In genomic region chr13:81888855-81889254, GRCh38 we compare ENCODE assay signal across 1 cellular context.
TF ChIP-seq lines count a peak whose summit lies in the region.

No MANE protein-coding gene starts in this region.

TF ChIP-seq in H1, 55 proteins besides CTCF, POLR2A, EP300 and RAD21 (continued from another document):
- TF ChIP-seq USF2 (IDR thresholded peaks at IDR 0.05; ENCODE audit: low read length) (no peak), GTF2F1 (IDR thresholded peaks at IDR 0.05; ENCODE audit: borderline replicate concordance, low read depth, low read length) (no peak), SIN3A (conservative IDR thresholded peaks at IDR 0.05 in 1 of 2, IDR thresholded peaks at IDR 0.05 in 1 of 2; ENCODE audit: low read depth in 1 of 2, low read length in 2 of 2) (no peak), YY1 (IDR thresholded peaks at IDR 0.05; ENCODE audit: low read depth, low read length) (no peak), CHD2 (IDR thresholded peaks at IDR 0.05; ENCODE audit: low read length) (no peak), CBX5 (IDR thresholded peaks at IDR 0.05; ENCODE audit: low read depth, low read length) (no peak), TCF12 (IDR thresholded peaks at IDR 0.05; ENCODE audit: low read depth, low read length) (no peak), CHD1 (IDR thresholded peaks at IDR 0.05; ENCODE audit: low read depth, low read length) (no peak), SAP30 (IDR thresholded peaks at IDR 0.05; ENCODE audit: insufficient read depth, insufficient replicate concordance, low read length) (no peak), CEBPB (IDR thresholded peaks at IDR 0.05; ENCODE audit: low read depth, low read length) (no peak), POU5F1 (IDR thresholded peaks at IDR 0.05; ENCODE audit: low read depth, low read length) (no peak), JUND (IDR thresholded peaks at IDR 0.05; ENCODE audit: low read length) (no peak), HDAC2 (IDR thresholded peaks at IDR 0.05; ENCODE audit: borderline replicate concordance in 1 of 2, low read depth in 2 of 2, low read length in 2 of 2) (no peak), SP2 (IDR thresholded peaks at IDR 0.05; ENCODE audit: low read length) (no peak), ASH2L (IDR thresholded peaks at IDR 0.05; ENCODE audit: low read length) (no peak), EZH2 (IDR thresholded peaks at IDR 0.05; ENCODE audit: low read depth, low read length, severe bottlenecking) (no peak), BCL11A (IDR thresholded peaks at IDR 0.05; ENCODE audit: low read depth in 2 of 2, low read length in 2 of 2) (no peak)
